2 cellular contexts compared by ENCODE assay signal in genomic region chr19:2458054-2458453, GRCh38.
A peak's percentile ranks its signal among the peaks of the same experiment; 100 is the strongest.
TF ChIP-seq lines count a peak whose summit lies in the region.

No MANE protein-coding gene starts in this region.

TF ChIP-seq in K562, 482 proteins besides CTCF, POLR2A, EP300 and RAD21:
- TF ChIP-seq RFX7 (CRISPR knock-in tag; IDR thresholded peaks at IDR 0.05) (no peak), RBM25 (IDR thresholded peaks at IDR 0.05; ENCODE audit: low read depth, low read length, severe bottlenecking) (peak; percentile 1)

TF ChIP-seq in HepG2, 621 proteins besides CTCF, POLR2A, EP300 and RAD21 (continues in another document):
- TF ChIP-seq FOXA1 (IDR thresholded peaks at IDR 0.05) (no peak), FOXA1 (CRISPR knock-in tag; IDR thresholded peaks at IDR 0.05) (0 out of 2 replicates have a peak, but pooled peaks have one; percentile 17), NR2F6 (IDR thresholded peaks at IDR 0.05) (peak; percentile 95), NR2F6 (CRISPR knock-in tag; IDR thresholded peaks at IDR 0.05) (peak; percentile 96), FOXP4 (CRISPR knock-in tag; IDR thresholded peaks at IDR 0.05) (0 out of 2 replicates have a peak, but pooled peaks have one; percentile 10), ARID5B (CRISPR knock-in tag; IDR thresholded peaks at IDR 0.05) (peak; percentile 72), PHB2 (IDR thresholded peaks at IDR 0.05; ENCODE audit: partially characterized antibody) (no peak), NFYC (CRISPR knock-in tag; IDR thresholded peaks at IDR 0.05) (no peak), RARA (CRISPR knock-in tag; IDR thresholded peaks at IDR 0.05) (peak; percentile 89), TERF1 (CRISPR knock-in tag; IDR thresholded peaks at IDR 0.05) (no peak), BCL6 (CRISPR knock-in tag; IDR thresholded peaks at IDR 0.05) (peak; percentile 70), FIP1L1 (IDR thresholded peaks at IDR 0.05; ENCODE audit: borderline replicate concordance, insufficient read depth, low read depth, low read length) (no peak), PRMT3 (CRISPR knock-in tag; IDR thresholded peaks at IDR 0.05; ENCODE audit: borderline replicate concordance, low read depth) (no peak), NR2F2 (IDR thresholded peaks at IDR 0.05; ENCODE audit: borderline replicate concordance, low read depth) (peak; percentile 82; the same call in 1 of the 2 replicates), FLYWCH1 (CRISPR knock-in tag; IDR thresholded peaks at IDR 0.05) (no peak), ZNF605 (CRISPR knock-in tag; IDR thresholded peaks at IDR 0.05) (0 out of 2 replicates have a peak, but pooled peaks have one; percentile 59), PLSCR1 (CRISPR knock-in tag; IDR thresholded peaks at IDR 0.05; ENCODE audit: borderline replicate concordance) (no peak), TEAD3 (CRISPR knock-in tag; optimal IDR thresholded peaks at IDR 0.05; ENCODE audit: borderline replicate concordance) (peak; percentile 96), AHDC1 (CRISPR knock-in tag; IDR thresholded peaks at IDR 0.05; ENCODE audit: borderline replicate concordance) (peak; percentile 59; the same call in 1 of the 2 replicates), GATAD2A (CRISPR knock-in tag; IDR thresholded peaks at IDR 0.05) (peak; percentile 43; the same call in 1 of the 2 replicates), ATRX (CRISPR knock-in tag; IDR thresholded peaks at IDR 0.05; ENCODE audit: borderline replicate concordance) (no peak), ZNF710 (CRISPR knock-in tag; IDR thresholded peaks at IDR 0.05; ENCODE audit: borderline replicate concordance) (0 out of 2 replicates have a peak, but pooled peaks have one; percentile 10), CEBPG (CRISPR knock-in tag; IDR thresholded peaks at IDR 0.05) (peak; percentile 57), GTF2F1 (IDR thresholded peaks at IDR 0.05; ENCODE audit: low read length) (no peak), PRDM15 (CRISPR knock-in tag; IDR thresholded peaks at IDR 0.05) (peak; percentile 41; the same call in 1 of the 2 replicates), ZSCAN22 (CRISPR knock-in tag; IDR thresholded peaks at IDR 0.05) (no peak), ZFP37 (CRISPR knock-in tag; IDR thresholded peaks at IDR 0.05; ENCODE audit: borderline replicate concordance) (no peak), MLX (CRISPR knock-in tag; IDR thresholded peaks at IDR 0.05) (no peak), FOXC1 (CRISPR knock-in tag; IDR thresholded peaks at IDR 0.05; ENCODE audit: borderline replicate concordance) (no peak), ATF7 (IDR thresholded peaks at IDR 0.05) (peak; percentile 43; the same call in 1 of the 2 replicates), ATF7 (CRISPR knock-in tag; IDR thresholded peaks at IDR 0.05) (no peak), FOXO1 (CRISPR knock-in tag; IDR thresholded peaks at IDR 0.05) (no peak; the same call in 1 of the 2 replicates), MLLT10 (CRISPR knock-in tag; IDR thresholded peaks at IDR 0.05) (no peak), ATF3 (CRISPR knock-in tag; IDR thresholded peaks at IDR 0.05) (no peak)
